8 cellular contexts compared by ENCODE assay signal in the genomic region with DNA sequence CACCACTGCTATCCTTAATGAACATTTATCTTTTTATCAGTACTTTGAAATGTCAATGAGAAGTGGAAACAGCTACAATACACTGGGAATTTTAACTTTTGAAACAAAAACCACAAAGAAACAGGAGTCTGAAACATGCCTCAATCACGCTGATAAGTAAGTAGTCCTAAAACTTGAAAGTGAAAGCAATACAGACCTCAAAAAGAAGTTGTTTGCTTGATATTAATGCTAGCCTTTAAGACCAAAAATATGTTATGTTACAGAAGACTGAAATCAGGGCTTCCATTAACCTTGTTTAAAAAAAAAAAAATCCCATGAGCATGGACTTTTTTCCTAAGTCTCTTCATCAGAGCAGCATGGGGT. TPM values are rescaled to one million over a fixed set of nuclear protein-coding genes. Genes with fewer than 3 reads are reported as not detected.
DNase-seq lines count a peak whose midpoint lies in the region; ATAC-seq, FAIRE-seq and TF ChIP-seq lines count a peak whose summit lies in the region.

No MANE protein-coding gene starts in this region.

- H3K36me3 Mint-ChIP-seq in CD8-positive, alpha-beta T cell: peaks cover 3% of the 10 kb centered on the region
- no peaks in the 10 kb centered on the region for H3K36me3 Mint-ChIP-seq in natural killer cell treated with Interleukin-12 subunit alpha and Interleukin-12 subunit beta and Interleukin-15 and Interleukin-18, amount 100 ng/mL, for 72 hours

- H3K4me3 ChIP-seq in CD8-positive, alpha-beta T cell (ENCODE audit: low read depth, low read length): peak overlapping the region; percentile 40
- H3K4me3 ChIP-seq in GM12878: peak overlapping the region; percentile 53

- no peak for TF ChIP-seq CTCF in CD8-positive, alpha-beta T cell (IDR thresholded peaks at IDR 0.05)
- TF ChIP-seq CTCF in GM12878 (IDR thresholded peaks at IDR 0.05 in 2 of 3, conservative IDR thresholded peaks at IDR 0.05 in 1 of 3; ENCODE audit: control insufficient read depth in 2 of 3, extremely low read depth in 1 of 3, insufficient read depth in 1 of 3, low read depth in 3 of 3, low read length in 3 of 3): no peak

- intact Hi-C loops in CD8-positive, alpha-beta T cell (cut with DNase I, micrococcal nuclease): loop anchor here (2.0 kb wide), 2 partner anchors 19 to 21 kb away; a partner anchor contains a TSS
- intact Hi-C loops in GM12878 (cut with micrococcal nuclease; ENCODE audit: unreplicated experiment): loop anchor here (1.0 kb wide), 1 partner anchor 18 kb away; no protein-coding TSS in a partner anchor

- in situ Hi-C loops in GM12878 (cut with MboI): no loop called here

- no peak for TF ChIP-seq POLR2A in GM12878 (IDR thresholded peaks at IDR 0.05; ENCODE audit: low read depth, low read length)

- POLR2A ChIA-PET in CD8-positive, alpha-beta T cell (lab: Charles Lee): interaction anchor here (0.6 kb wide), 1 partner anchor 74 kb away, joined by 3 read pairs; no protein-coding TSS in a partner anchor
- POLR2A ChIA-PET in GM12878 (lab: Charles Lee): interaction anchor here (1.1 to 9.4 kb wide), 2 partner anchors 16 to 21 kb away, joined by 7 to 96 read pairs; no protein-coding TSS in a partner anchor

- peak overlapping the region; percentile 57 for H2AFZ ChIP-seq in GM12878 (ENCODE audit: control insufficient read depth, low read depth, low read length)

- peak; percentile 59 for ATAC-seq in CD8-positive, alpha-beta T cell
- ATAC-seq in HG02798 (IDR thresholded peaks at IDR 0.05; ENCODE audit: poor library complexity, unreplicated experiment) (peak; percentile 36), GM12878 (peak; percentile 78), HG02884 (IDR thresholded peaks at IDR 0.05; ENCODE audit: unreplicated experiment) (no peak), GM19395 (IDR thresholded peaks at IDR 0.05; ENCODE audit: unreplicated experiment) (no peak)
- peak in 1 of 2 donors; percentile 54 for ATAC-seq in natural killer cell treated with Interleukin-12 subunit alpha and Interleukin-12 subunit beta and Interleukin-15 and Interleukin-18, amount 100 ng/mL, for 72 hours

- 0% methylated on average over 1 of the region's 1 CpG for WGBS in GM12878 (ENCODE audit: insufficient coverage, insufficient replicate concordance, low lambda C conversion rate, missing lambda C conversion rate)

- FAIRE-seq in GM12878 (lab: Jason Lieb, UNC): peak; percentile 84

- peaks cover 50% of the 10 kb centered on the region for H3K79me2 ChIP-seq in GM12878 (ENCODE audit: control insufficient read depth, insufficient read depth, low read length)

- DNase-seq in CD8-positive, alpha-beta T cell: no peak
- DNase-seq in GM12878 (ENCODE audit: low read depth, low spot score): no peak
- DNase-seq in natural killer cell treated with Interleukin-12 subunit alpha and Interleukin-12 subunit beta and Interleukin-15 and Interleukin-18, amount 100 ng/mL, for 72 hours (ENCODE audit: low spot score): no peak
- DNase-seq in NCI-H2081 (lab: John Stamatoyannopoulos, UW): no peak
- no peak for DNase-seq in DMS53 (lab: John Stamatoyannopoulos, UW)

- H3K27me3 Mint-ChIP-seq in CD8-positive, alpha-beta T cell (ENCODE audit: low read depth): no peaks in the 10 kb centered on the region
- H3K27me3 Mint-ChIP-seq in natural killer cell treated with Interleukin-12 subunit alpha and Interleukin-12 subunit beta and Interleukin-15 and Interleukin-18, amount 100 ng/mL, for 72 hours: no peaks in the 10 kb centered on the region

- H3K9me3 ChIP-seq in CD8-positive, alpha-beta T cell (ENCODE audit: low read length): no peaks in the 10 kb centered on the region
- no peaks in the 10 kb centered on the region for H3K9me3 ChIP-seq in GM12878 (replicated peaks; ENCODE audit: control insufficient read depth, insufficient read depth, low read length)

- no peak for TF ChIP-seq RAD21 in GM12878 (IDR thresholded peaks at IDR 0.05; ENCODE audit: insufficient read depth, low read depth, low read length)

- BruUV-seq in GM12878 (replicated peaks; lab: Mats Ljungman, UMichigan): no TSS peak

- no peaks in the 10 kb centered on the region for H4K20me1 ChIP-seq in GM12878 (ENCODE audit: control insufficient read depth, insufficient read depth)

- RAD21 ChIA-PET in GM12878 (lab: Charles Lee; ENCODE audit: unreplicated experiment): interaction anchor here (1.0 to 5.4 kb wide), 4 partner anchors 16 to 135 kb away, joined by 3 to 64 read pairs (median 4); no protein-coding TSS in a partner anchor

- H3K4me2 ChIP-seq in GM12878 (ENCODE audit: control insufficient read depth, insufficient read depth): peak overlapping the region; percentile 90

- peak overlapping the region; percentile 63 for H3K4me3 Mint-ChIP-seq in CD8-positive, alpha-beta T cell
- H3K4me3 Mint-ChIP-seq in natural killer cell treated with Interleukin-12 subunit alpha and Interleukin-12 subunit beta and Interleukin-15 and Interleukin-18, amount 100 ng/mL, for 72 hours: peak overlapping the region; percentile 66

- H3K9me3 Mint-ChIP-seq in CD8-positive, alpha-beta T cell: no peaks in the 10 kb centered on the region
- no peaks in the 10 kb centered on the region for H3K9me3 Mint-ChIP-seq in natural killer cell treated with Interleukin-12 subunit alpha and Interleukin-12 subunit beta and Interleukin-15 and Interleukin-18, amount 100 ng/mL, for 72 hours

- H3K4me1 Mint-ChIP-seq in CD8-positive, alpha-beta T cell (ENCODE audit: low read depth): peaks cover 62% of the 10 kb centered on the region
- H3K4me1 Mint-ChIP-seq in natural killer cell treated with Interleukin-12 subunit alpha and Interleukin-12 subunit beta and Interleukin-15 and Interleukin-18, amount 100 ng/mL, for 72 hours (ENCODE audit: low read depth in 2 of 2): peaks cover 42 to 63% of the 10 kb centered on the region in 2 donors

- H3K9ac ChIP-seq in GM12878 (ENCODE audit: control insufficient read depth, insufficient read depth, low read length): peak overlapping the region; percentile 1

- no peak for TF ChIP-seq EP300 in GM12878 (IDR thresholded peaks at IDR 0.05; ENCODE audit: borderline replicate concordance in 1 of 2, control insufficient read depth in 1 of 2, low read depth in 2 of 2, low read length in 2 of 2)

- peak overlapping the region; percentile 85 for H3K27ac Mint-ChIP-seq in CD8-positive, alpha-beta T cell
- peak overlapping the region; percentile 84 to 93 for H3K27ac Mint-ChIP-seq in natural killer cell treated with Interleukin-12 subunit alpha and Interleukin-12 subunit beta and Interleukin-15 and Interleukin-18, amount 100 ng/mL, for 72 hours

- no peaks in the 10 kb centered on the region for H3K27me3 ChIP-seq in CD8-positive, alpha-beta T cell (ENCODE audit: insufficient read depth, low read length)
- H3K27me3 ChIP-seq in GM12878 (replicated peaks in 1 of 2; ENCODE audit: control insufficient read depth in 2 of 2, insufficient read depth in 2 of 2, low read length in 1 of 2): no peaks in the 10 kb centered on the region

- peaks cover 24% of the 10 kb centered on the region for H3K4me1 ChIP-seq in CD8-positive, alpha-beta T cell (ENCODE audit: insufficient read depth, low read length)
- peaks cover 6% of the 10 kb centered on the region; the same call in 1 of the 2 replicates for H3K4me1 ChIP-seq in GM12878 (ENCODE audit: control insufficient read depth, insufficient read depth, low read length)

- no peaks in the 10 kb centered on the region for H3K36me3 ChIP-seq in CD8-positive, alpha-beta T cell (ENCODE audit: insufficient read depth, low read length)
- no peaks in the 10 kb centered on the region for H3K36me3 ChIP-seq in GM12878 (ENCODE audit: control insufficient read depth in 2 of 2, insufficient read depth in 2 of 2, low read length in 1 of 2)

- SMC1A ChIA-PET in GM12878 (lab: Charles Lee; ENCODE audit: uncharacterized antibody, unreplicated experiment): interaction anchor here (0.6 to 2.9 kb wide), 14 partner anchors 9 to 423 kb away, joined by 3 to 34 read pairs (median 3); a partner anchor contains a TSS

- CTCF ChIA-PET in CD8-positive, alpha-beta T cell (lab: Charles Lee): interaction anchor here (1.0 kb wide), 1 partner anchor 328 kb away, joined by 3 read pairs; no protein-coding TSS in a partner anchor
- CTCF ChIA-PET in GM12878 (lab: Yijun Ruan, JAX): interaction anchor here (0.8 to 9.4 kb wide), 9 partner anchors 9 to 216 kb away, joined by 3 to 133 read pairs (median 3); no protein-coding TSS in a partner anchor

- peak overlapping the region; percentile 40 for H3K27ac ChIP-seq in CD8-positive, alpha-beta T cell (ENCODE audit: low read depth, low read length)
- peak overlapping the region; percentile 74 for H3K27ac ChIP-seq in GM12878 (ENCODE audit: control insufficient read depth, insufficient read depth)

RNA-seq across cellular contexts. Expression of a gene that starts 21.3 kb away (rescaled TPM):
- total RNA-seq in CD8-positive, alpha-beta T cell: 10 to 100 TPM; 55.7 to 60.2 TPM
- 89.2 and 127 TPM in 2 replicates for total RNA-seq in GM12878 (2013; cell fraction: nucleolus; rRNA removed)
- total RNA-seq in GM12878 (2014; rRNA removed) (9.6 and 12.2 TPM in 2 replicates), GM12878 (2014; rRNA removed; fragmentation: Illumina TruSeq; extraction: Trizol) (10.4 and 11.7 TPM in 2 replicates), GM12878 (2021) (29.2 and 31.6 TPM in 2 replicates)
- polyA plus RNA-seq in GM12878 (2011; ENCODE audit: low read depth): 13.7 TPM
- polyA plus RNA-seq in GM12878 (2011; rRNA removed) (25.0 and 37.2 TPM in 2 replicates), GM12878 (2014; fragmentation: Illumina TruSeq; extraction: Trizol) (32.9 and 34.0 TPM in 2 replicates), GM12878 (2014; fragmentation: Nextera tagmentation; extraction: Ambion mirVana) (1 to 10 TPM; 2.6 to 2.7 TPM), GM12878 (2014; rRNA removed) (14.9 and 21.2 TPM in 2 replicates), GM12878 (2016; fragmentation: Nextera tagmentation; extraction: Ambion mirVana) (10 to 100 TPM; 17.1 to 19.7 TPM)
- 16.1 and 18.9 TPM in 2 replicates for polyA plus RNA-seq in GM12878 (2011; cell fraction: cytosol; rRNA removed)
- 57.1 and 57.6 TPM in 2 replicates for polyA plus RNA-seq in GM12878 (2011; cell fraction: nucleus; rRNA removed)
- polyA plus RNA-seq in GM12878 (2012): 28.1 and 32.6 TPM in 2 replicates
- polyA minus RNA-seq in GM12878 (2011; rRNA and poly(A)+ RNA removed): 26.6 and 33.1 TPM in 2 replicates
- 9.1 and 13.5 TPM in 2 replicates for polyA minus RNA-seq in GM12878 (2011; cell fraction: cytosol; rRNA and poly(A)+ RNA removed)
- 24.1 and 42.1 TPM in 2 replicates for polyA minus RNA-seq in GM12878 (2011; cell fraction: nucleus; rRNA and poly(A)+ RNA removed)
- 10 to 100 TPM; 50.3 to 64.3 TPM for total RNA-seq in natural killer cell treated with Interleukin-12 subunit alpha and Interleukin-12 subunit beta and Interleukin-15 and Interleukin-18, amount 100 ng/mL, for 72 hours

Comparison
In these comparisons a context has a peak if more than half of its experiments do, and no peak if none do; other contexts are left out.
1. ATAC-seq: peak in CD8-positive, alpha-beta T cell (single experiment), HG02798 (single experiment) and GM12878 (single experiment); none in HG02884 (single experiment) and GM19395 (single experiment).